ENCODE assay signal across 1 cellular context in the genomic region with DNA sequence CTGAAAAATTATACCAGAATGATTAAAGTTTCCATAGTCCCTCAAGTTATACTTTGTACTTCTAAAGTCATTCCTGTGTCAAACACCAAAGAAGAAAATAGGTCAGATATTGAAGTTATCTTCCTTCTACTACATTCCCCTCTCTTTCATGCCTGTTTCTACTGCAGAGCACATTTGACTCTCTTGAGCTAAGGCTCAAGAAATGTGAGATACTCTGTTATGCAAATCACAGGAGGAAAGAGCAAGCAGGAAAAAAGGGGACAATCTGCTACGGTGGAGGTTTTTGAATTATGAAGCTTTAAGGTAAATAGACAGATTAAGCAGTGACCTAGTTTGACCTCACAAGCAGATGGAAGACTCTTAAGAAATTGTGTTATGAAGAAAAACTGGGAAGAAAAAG.
TF ChIP-seq lines count a peak whose summit lies in the region.

No MANE protein-coding gene starts in this region.

TF ChIP-seq in IMR-90, 13 proteins besides CTCF, POLR2A, EP300 and RAD21 (continued from another document):
- no peak for TF ChIP-seq MAFK (IDR thresholded peaks at IDR 0.05; ENCODE audit: low read depth, low read length)
- TF ChIP-seq RCOR1 (IDR thresholded peaks at IDR 0.05; ENCODE audit: insufficient replicate concordance, low read length), result no peak
- no peak for TF ChIP-seq MAZ (IDR thresholded peaks at IDR 0.05; ENCODE audit: borderline replicate concordance, low read depth, low read length)
- TF ChIP-seq SMC3 (IDR thresholded peaks at IDR 0.05; ENCODE audit: low read depth, low read length), result no peak
